In the genomic region with DNA sequence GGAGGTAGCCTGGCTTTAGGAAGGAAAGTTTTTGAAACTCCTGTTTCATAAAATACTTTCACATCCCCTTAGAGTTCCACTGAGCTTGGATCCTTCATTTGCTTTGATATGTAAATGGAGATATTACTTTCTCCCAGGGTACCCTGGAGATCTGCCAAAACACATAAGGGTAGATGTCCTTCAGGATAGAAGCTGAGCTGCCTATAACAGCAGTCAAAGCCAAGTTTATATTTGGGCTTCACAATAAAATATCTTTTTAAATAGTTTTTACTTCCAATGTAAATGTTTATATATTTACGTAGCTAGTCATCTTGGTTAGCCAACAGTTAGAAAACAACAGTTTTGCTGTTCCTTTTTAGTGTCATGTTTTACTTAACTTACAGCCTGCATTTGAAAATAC, we compare ENCODE assay signal across 19 cellular contexts.
"Had no signal": no experiment of that assay in that cellular context is flagged by ENCODE, and none has a peak within 500 bp of the region (broad histone marks: within the 10 kb centered on the region; RNA-seq: fewer than 3 reads in every experiment).

No MANE protein-coding gene starts in this region.

- H3K4me3 ChIP-seq: adrenal gland, esophagus squamous epithelium, gastrocnemius medialis, heart left ventricle, lung, mucosa of descending colon, ovary, stomach, thoracic aorta, upper lobe of right lung had no signal

- H3K27me3 ChIP-seq: adrenal gland, esophagus squamous epithelium, gastrocnemius medialis, heart left ventricle, ovary, stomach, upper lobe of right lung had no signal

- H3K36me3 ChIP-seq: adrenal gland, esophagus squamous epithelium, gastrocnemius medialis, heart left ventricle, ovary, stomach, thoracic aorta, upper lobe of right lung had no signal

- H3K27ac ChIP-seq: adrenal gland, esophagus squamous epithelium, gastrocnemius medialis, heart left ventricle, ovary, stomach, thoracic aorta, upper lobe of right lung had no signal

- DNase-seq: activated CD4-positive, alpha-beta T cell treated with anti-CD3 and anti-CD28 coated beads for 1 hour; activated CD4-positive, alpha-beta T cell treated with anti-CD3 and anti-CD28 coated beads, Interleukin-2, amount 50 U/mL, for 4 hours; activated naive CD4-positive, alpha-beta T cell treated with anti-CD3 and anti-CD28 coated beads, Interleukin-2, amount 50 U/mL, for 16 hours; adrenal gland; central memory CD4-positive, alpha-beta T cell; cortex of kidney; effector CD8-positive, alpha-beta T cell; esophagus squamous epithelium; gastrocnemius medialis; heart left ventricle; left colon; mucosa of descending colon; naive thymus-derived CD4-positive, alpha-beta T cell; ovary; stimulated activated CD4-positive, alpha-beta T cell treated with anti-CD3 and anti-CD28 coated beads, Interleukin-1b, Interleukin-23, amount 100 ng/mL, for 48 hours; stomach; upper lobe of right lung had no signal

- H3K4me1 ChIP-seq: adrenal gland, esophagus squamous epithelium, gastrocnemius medialis, heart left ventricle, stomach, upper lobe of right lung had no signal

- H3K9me3 ChIP-seq: adrenal gland, gastrocnemius medialis, thoracic aorta, upper lobe of right lung had no signal
